Comparison of ENCODE assay signal across 8 cellular contexts in genomic region chr10:6145414-6145978, GRCh38. TPM values are rescaled to one million over a fixed set of nuclear protein-coding genes. Genes with fewer than 3 reads are reported as not detected.
A peak's percentile ranks its signal among the peaks of the same experiment; 100 is the strongest.
DNase-seq lines count a peak whose midpoint lies in the region; ATAC-seq and TF ChIP-seq lines count a peak whose summit lies in the region.

No MANE protein-coding gene starts in this region.

- peaks cover 70% of the 10 kb centered on the region for H3K4me1 Mint-ChIP-seq in activated CD8-positive, alpha-beta memory T cell treated with anti-CD3 and anti-CD28 coated beads, Interleukin-2, amount 10 ng/mL, durations not matched to agents 7 days and 5 days

- H3K4me3 ChIP-seq in testis = peak overlapping the region; percentile 76 to 92

- peaks cover 5% of the 10 kb centered on the region for H3K36me3 Mint-ChIP-seq in activated CD8-positive, alpha-beta memory T cell treated with anti-CD3 and anti-CD28 coated beads, Interleukin-2, amount 10 ng/mL, durations not matched to agents 7 days and 5 days

- H3K9me3 ChIP-seq in testis = no peaks in the 10 kb centered on the region

- no peak for TF ChIP-seq POLR2A in testis (IDR thresholded peaks at IDR 0.05)

- no peaks in the 10 kb centered on the region for H3K9me3 Mint-ChIP-seq in activated CD8-positive, alpha-beta memory T cell treated with anti-CD3 and anti-CD28 coated beads, Interleukin-2, amount 10 ng/mL, durations not matched to agents 7 days and 5 days (ENCODE audit: low read depth)

- peaks cover 5% of the 10 kb centered on the region for H3K27me3 Mint-ChIP-seq in activated CD8-positive, alpha-beta memory T cell treated with anti-CD3 and anti-CD28 coated beads, Interleukin-2, amount 10 ng/mL, durations not matched to agents 7 days and 5 days

- H3K4me1 ChIP-seq in testis = peaks cover 21% of the 10 kb centered on the region

- ATAC-seq in activated CD8-positive, alpha-beta memory T cell treated with anti-CD3 and anti-CD28 coated beads, Interleukin-2, amount 10 ng/mL, durations not matched to agents 7 days and 5 days = no peak
- ATAC-seq in left lobe of liver (peak; percentile 7), GM21717 (IDR thresholded peaks at IDR 0.05; ENCODE audit: unreplicated experiment) (no peak), HG02970 (IDR thresholded peaks at IDR 0.05; ENCODE audit: low FRiP score, unreplicated experiment) (no peak)

- H3K36me3 ChIP-seq in testis (ENCODE audit: low read depth, missing control alignments) = no peaks in the 10 kb centered on the region

- CTCF ChIA-PET in activated CD8-positive, alpha-beta memory T cell treated with anti-CD3 and anti-CD28 coated beads, Interleukin-2, amount 10 ng/mL, durations not matched to agents 7 days and 5 days (lab: Charles Lee) = interaction anchor here (2.2 kb wide), 1 partner anchor 10 kb away, joined by 10 read pairs; no protein-coding TSS in a partner anchor

- H3K27ac ChIP-seq in angular gyrus (ENCODE audit: low read depth, low read length) (peak overlapping the region; percentile 71), testis (peak overlapping the region; percentile 81 to 87)

- 2% methylated on average over 27 of the region's 44 CpGs; no CpG with 5 or more reads in 1 of the 2 donors for WGBS in testis, 2 donors

- intact Hi-C loops in testis (cut with DNase I; ENCODE audit: low total_unique reads) = loop anchor here (5.0 kb wide), 1 partner anchor 38 kb away; no protein-coding TSS in a partner anchor

- peak overlapping the region; percentile 79 for H3K4me3 Mint-ChIP-seq in activated CD8-positive, alpha-beta memory T cell treated with anti-CD3 and anti-CD28 coated beads, Interleukin-2, amount 10 ng/mL, durations not matched to agents 7 days and 5 days

- no peaks in the 10 kb centered on the region for H3K27me3 ChIP-seq in testis

- no peak for DNase-seq in activated CD8-positive, alpha-beta memory T cell treated with anti-CD3 and anti-CD28 coated beads, Interleukin-2, amount 10 ng/mL, durations not matched to agents 7 days and 5 days
- no peak for DNase-seq in activated CD8-positive, alpha-beta memory T cell treated with anti-CD3 and anti-CD28 coated beads, Interleukin-2, amount 50 U/mL, for 4 hours
- DNase-seq in left lobe of liver (ENCODE audit: low spot score) (no peak), testis (no peak), cerebellum (ENCODE audit: low spot score) (no peak)

- TF ChIP-seq CTCF in testis (IDR thresholded peaks at IDR 0.05) = no peak

- H3K27ac Mint-ChIP-seq in activated CD8-positive, alpha-beta memory T cell treated with anti-CD3 and anti-CD28 coated beads, Interleukin-2, amount 10 ng/mL, durations not matched to agents 7 days and 5 days = peak overlapping the region; percentile 72

RNA-seq across cellular contexts. Expression of gene RBM17, which starts 56.7 kb away (rescaled TPM):
- 100 to 1,000 TPM; 205 to 267 TPM for total RNA-seq in activated CD8-positive, alpha-beta memory T cell treated with anti-CD3 and anti-CD28 coated beads, Interleukin-2, amount 10 ng/mL, durations not matched to agents 7 days and 5 days
- total RNA-seq in left lobe of liver (24.3 TPM), testis (100 to 1,000 TPM; 114 to 121 TPM), cerebellum (48.1 TPM)
- 145 TPM for polyA plus RNA-seq in testis (ENCODE audit: insufficient read depth, low read depth, low replicate concordance)

RNA-seq across cellular contexts. Expression of gene PFKFB3, which starts 57.2 kb away (rescaled TPM):
- total RNA-seq in activated CD8-positive, alpha-beta memory T cell treated with anti-CD3 and anti-CD28 coated beads, Interleukin-2, amount 10 ng/mL, durations not matched to agents 7 days and 5 days = 10 to 100 TPM; 57.1 to 59.3 TPM
- 39.2 TPM for total RNA-seq in left lobe of liver
- 10 to 100 TPM; 53.9 to 65.3 TPM for total RNA-seq in testis
- 31.7 TPM for polyA plus RNA-seq in testis (ENCODE audit: insufficient read depth, low read depth, low replicate concordance)
- total RNA-seq in cerebellum = 27.0 TPM
